8 cellular contexts compared by ENCODE assay signal in the genomic region with DNA sequence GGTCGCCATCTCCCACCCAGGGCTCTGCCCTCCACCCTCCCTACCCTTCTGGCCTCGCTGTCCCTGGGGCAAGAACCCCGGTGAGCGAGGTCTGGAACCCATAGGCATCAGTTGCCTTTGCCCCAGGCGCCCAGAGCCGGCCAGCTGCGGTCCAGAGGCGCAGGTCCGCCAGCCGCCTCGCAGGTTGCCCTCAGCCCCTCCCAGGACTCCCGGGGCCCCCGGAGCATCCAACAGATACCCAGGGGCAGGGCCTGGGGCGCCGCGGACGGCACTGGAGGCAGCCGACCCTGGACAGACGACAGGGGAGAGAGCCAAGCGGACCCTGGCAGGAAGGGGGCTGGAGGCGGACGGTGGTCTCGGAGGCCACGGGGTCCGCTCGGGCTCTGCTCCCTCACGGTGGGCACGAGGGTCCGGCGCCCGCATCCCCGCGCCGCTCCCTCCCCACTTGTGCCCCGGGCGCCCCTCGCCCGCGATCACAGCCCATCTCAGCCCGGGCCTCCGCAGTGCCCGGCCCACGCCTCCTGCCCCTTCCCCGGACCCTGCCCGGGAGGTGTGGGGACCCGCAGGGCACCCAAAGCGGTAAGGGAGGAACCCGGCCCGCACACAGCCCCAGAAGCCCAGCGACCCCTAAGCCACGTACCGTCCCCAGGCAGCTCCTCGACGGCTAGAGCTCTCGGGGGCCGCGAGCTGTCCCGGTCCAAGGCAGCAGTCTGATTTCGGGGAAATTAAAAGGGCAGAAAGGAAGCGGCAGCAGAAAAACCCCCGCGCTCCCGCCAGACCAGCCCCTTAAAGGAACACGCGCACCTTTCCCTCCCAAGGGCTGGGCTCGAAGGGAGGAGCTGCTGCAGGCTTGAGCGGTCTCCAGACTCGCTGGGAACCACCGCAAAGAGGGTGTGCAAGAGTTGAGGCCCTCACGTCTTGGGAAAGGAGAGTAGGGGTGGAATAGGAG. TPM values are rescaled to one million over a fixed set of nuclear protein-coding genes. Genes with fewer than 3 reads are reported as not detected.
DNase-seq lines count a peak whose midpoint lies in the region; ATAC-seq lines count a peak whose summit lies in the region.

A gene with protein sequence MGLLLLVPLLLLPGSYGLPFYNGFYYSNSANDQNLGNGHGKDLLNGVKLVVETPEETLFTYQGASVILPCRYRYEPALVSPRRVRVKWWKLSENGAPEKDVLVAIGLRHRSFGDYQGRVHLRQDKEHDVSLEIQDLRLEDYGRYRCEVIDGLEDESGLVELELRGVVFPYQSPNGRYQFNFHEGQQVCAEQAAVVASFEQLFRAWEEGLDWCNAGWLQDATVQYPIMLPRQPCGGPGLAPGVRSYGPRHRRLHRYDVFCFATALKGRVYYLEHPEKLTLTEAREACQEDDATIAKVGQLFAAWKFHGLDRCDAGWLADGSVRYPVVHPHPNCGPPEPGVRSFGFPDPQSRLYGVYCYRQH (minus strand): TSS at position 726 of the 949 bp plus-strand sequence. CDS start 8,246 bp downstream, outside the sequence.

- peak; percentile 31 to 45 (median 36) for ATAC-seq in T-cell (replicated peaks in 1 of 4)

- H3K9me3 ChIP-seq in CD4-positive, alpha-beta memory T cell (ENCODE audit: control insufficient read depth in 1 of 2, low read length in 2 of 2), result no peaks in the 10 kb centered on the region
- H3K9me3 ChIP-seq in adipocyte (ENCODE audit: control insufficient read depth, low read length), result no peaks in the 10 kb centered on the region

- no peaks in the 10 kb centered on the region for H3K27me3 Mint-ChIP-seq in CD4-positive, alpha-beta memory T cell
- H3K27me3 Mint-ChIP-seq in T-cell, result peaks cover 0 to 1% of the 10 kb centered on the region in 2 donors

- H3K4me3 Mint-ChIP-seq in CD4-positive, alpha-beta memory T cell, result peak within 1 kb of the TSS; percentile 88 to 98 (median 96)
- H3K4me3 Mint-ChIP-seq in T-cell, result peak within 1 kb of the TSS; percentile 81 to 88 (median 87)

- no peaks in the 10 kb centered on the region for H3K9me3 Mint-ChIP-seq in CD4-positive, alpha-beta memory T cell
- H3K9me3 Mint-ChIP-seq in T-cell, result no peaks in the 10 kb centered on the region

- POLR2A ChIA-PET in CD4-positive, alpha-beta memory T cell (lab: Charles Lee; ENCODE audit: partially characterized antibody), result interaction anchor here (1.0 to 6.8 kb wide), 7 partner anchors 9 to 270 kb away, joined by 3 to 78 read pairs (median 5); a partner anchor contains a TSS
- POLR2A ChIA-PET in T-cell (lab: Charles Lee), result interaction anchor here in 1 of 2 donors (0.6 kb wide), 1 partner anchor 434 kb away, joined by 5 read pairs; no protein-coding TSS in a partner anchor

- CTCF ChIA-PET in CD4-positive, alpha-beta memory T cell (lab: Charles Lee; ENCODE audit: partially characterized antibody), result interaction anchor here (0.7 to 9.5 kb wide), 14 partner anchors 11 to 318 kb away, joined by 3 to 171 read pairs (median 3); no protein-coding TSS in a partner anchor
- CTCF ChIA-PET in T-cell (lab: Charles Lee), result interaction anchor here (0.6 to 6.3 kb wide), 11 partner anchors 9 to 417 kb away, joined by 3 to 44 read pairs (median 5); no protein-coding TSS in a partner anchor

- DNase-seq in CD4-positive, alpha-beta memory T cell, result peak; percentile 46 to 68 (median 49)
- DNase-seq in HCEC 1CT, result peak; percentile 21
- peak in 30 of 34 experiments; percentile 17 to 57 (median 38) for DNase-seq in T-cell
- DNase-seq in adipocyte (ENCODE audit: low read depth), result peak; percentile 60
- DNase-seq in iPS-NIHi7 (ENCODE audit: extremely low spot score), result peak; percentile 73
- peak; percentile 50 to 63 for DNase-seq in stimulated activated CD4-positive, alpha-beta T cell treated with anti-CD3 and anti-CD28 coated beads, Interleukin-1b, Interleukin-23, amount 100 ng/mL, for 4 hours (ENCODE audit: low read depth in 2 of 2)
- no peak for DNase-seq in DMS 273 treated with DMSO at 0.1 percent for 48 hours (lab: John Stamatoyannopoulos, UW)
- DNase-seq in MV-4-11 (lab: John Stamatoyannopoulos, UW), result no peak

- H3K27ac ChIP-seq in CD4-positive, alpha-beta memory T cell (ENCODE audit: low read depth, low read length), result peak within 1 kb of the TSS; percentile 62

- peak within 1 kb of the TSS; percentile 88 to 89 for H3K4me3 ChIP-seq in CD4-positive, alpha-beta memory T cell (ENCODE audit: low read length in 2 of 2)
- peak within 1 kb of the TSS; percentile 79 for H3K4me3 ChIP-seq in adipocyte (ENCODE audit: low read length)

- no peaks in the 10 kb centered on the region for H3K27me3 ChIP-seq in CD4-positive, alpha-beta memory T cell (ENCODE audit: insufficient read depth, low read length)
- no peaks in the 10 kb centered on the region for H3K27me3 ChIP-seq in adipocyte (replicated peaks; ENCODE audit: control insufficient read depth, insufficient read depth, low read length)

- peaks cover 20 to 55% (median 31%) of the 10 kb centered on the region in 4 donors for H3K4me1 Mint-ChIP-seq in CD4-positive, alpha-beta memory T cell
- H3K4me1 Mint-ChIP-seq in T-cell, result peaks cover 43 to 45% (median 44%) of the 10 kb centered on the region in 3 donors

- intact Hi-C loops in CD4-positive, alpha-beta memory T cell (cut with micrococcal nuclease), result loop anchor here (1.0 to 2.0 kb wide), 7 partner anchors 9 to 348 kb away; a partner anchor contains a TSS

- peaks cover 7 to 11% of the 10 kb centered on the region in 2 donors for H3K36me3 Mint-ChIP-seq in CD4-positive, alpha-beta memory T cell
- H3K36me3 Mint-ChIP-seq in T-cell, result no peaks in the 10 kb centered on the region

- H3K4me1 ChIP-seq in CD4-positive, alpha-beta memory T cell (ENCODE audit: insufficient read depth, low read length), result peaks cover 41% of the 10 kb centered on the region
- peaks cover 28% of the 10 kb centered on the region for H3K4me1 ChIP-seq in adipocyte (ENCODE audit: control insufficient read depth, insufficient read depth, low read length)

- peak within 1 kb of the TSS; percentile 83 to 96 (median 94) for H3K27ac Mint-ChIP-seq in CD4-positive, alpha-beta memory T cell
- peak within 1 kb of the TSS; percentile 84 to 88 for H3K27ac Mint-ChIP-seq in T-cell

- peaks cover 6% of the 10 kb centered on the region for H3K36me3 ChIP-seq in CD4-positive, alpha-beta memory T cell (ENCODE audit: insufficient read depth, low read length)
- H3K36me3 ChIP-seq in adipocyte (ENCODE audit: control insufficient read depth, insufficient read depth, low read length, severe bottlenecking), result peaks cover 14% of the 10 kb centered on the region

- peak within 1 kb of the TSS; percentile 81 for H3K9ac ChIP-seq in adipocyte (ENCODE audit: low read length)

RNA-seq across cellular contexts. Expression of the gene that starts here (rescaled TPM):
- total RNA-seq in CD4-positive, alpha-beta memory T cell, result 100 to 1,000 TPM; 124 to 126 TPM
- polyA plus RNA-seq in CD4-positive, alpha-beta memory T cell, result 10 to 100 TPM; 40.7 to 44.7 TPM
- 100 to 1,000 TPM in 4 of 5 donors, 10 to 100 TPM in 1; 86.2 to 187 (median 156) TPM for total RNA-seq in T-cell

Comparison
In these comparisons a context has a peak if more than half of its experiments do, and no peak if none do; other contexts are left out.
1. DNase-seq: peak in CD4-positive, alpha-beta memory T cell (5 of 5), HCEC 1CT (single experiment), T-cell (30 of 34), adipocyte (single experiment), iPS-NIHi7 (single experiment) and stimulated activated CD4-positive, alpha-beta T cell treated with anti-CD3 and anti-CD28 coated beads, Interleukin-1b, Interleukin-23, amount 100 ng/mL, for 4 hours (2 of 2); none in DMS 273 treated with DMSO at 0.1 percent for 48 hours (single experiment) and MV-4-11 (single experiment).